8 cellular contexts compared by ENCODE assay signal in genomic region chr2:171523339-171523931, GRCh38. TPM values are rescaled to one million over a fixed set of nuclear protein-coding genes. Genes with fewer than 3 reads are reported as not detected.
DNase-seq lines count a peak whose midpoint lies in the region; ATAC-seq and TF ChIP-seq lines count a peak whose summit lies in the region.

No MANE protein-coding gene starts in this region.

- no peaks in the 10 kb centered on the region for H3K27me3 ChIP-seq in neutrophil

- no peak for TF ChIP-seq CTCF in neutrophil (IDR thresholded peaks at IDR 0.05)

- peak overlapping the region; percentile 87 for H3K27ac ChIP-seq in neutrophil

- H3K4me1 ChIP-seq in neutrophil (ENCODE audit: control insufficient read depth in 1 of 2, insufficient read depth in 1 of 2, low read depth in 1 of 2, low read length in 1 of 2): peaks cover 16 to 19% of the 10 kb centered on the region in 2 experiments

- DNase-seq in activated CD4-positive, CD25-positive, alpha-beta regulatory T cell treated with anti-CD3 and anti-CD28 coated beads, Interleukin-2, amount 50 U/mL, for 72 hours: peak; percentile 32
- DNase-seq in activated CD4-positive, CD25-positive, alpha-beta regulatory T cell (lab: John Stamatoyannopoulos, UW): no peak
- DNase-seq in NCI-H748 (lab: John Stamatoyannopoulos, UW; ENCODE audit: unreplicated experiment): peak; percentile 71
- peak; percentile 79 for DNase-seq in amniotic epithelial cell (ENCODE audit: low read depth)
- DNase-seq in cardiac septum (ENCODE audit: low spot score): peak; percentile 91
- no peak for DNase-seq in NCI-H187 treated with DMSO at 0.1 percent for 48 hours (lab: John Stamatoyannopoulos, UW)

- H3K9me3 ChIP-seq in neutrophil: no peaks in the 10 kb centered on the region

- peak overlapping the region; percentile 67 to 87 for H3K4me3 ChIP-seq in neutrophil (ENCODE audit: low read depth in 1 of 2, low read length in 1 of 2)

- peak; percentile 45 for ATAC-seq in HG02759 (IDR thresholded peaks at IDR 0.05; ENCODE audit: unreplicated experiment)

- no peaks in the 10 kb centered on the region for H3K36me3 ChIP-seq in neutrophil

- intact Hi-C loops in cardiac septum (cut with DNase I): loop anchor here (2.0 kb wide), 1 partner anchor 89 kb away; the partner anchor contains the start of gene DCAF17

RNA-seq across cellular contexts. Expression of gene CYBRD1, which starts 1.2 kb away (rescaled TPM):
- 39.7 TPM for total RNA-seq in cardiac septum

Comparison
In these comparisons a context has a peak if more than half of its experiments do, and no peak if none do; other contexts are left out.
1. DNase-seq: peak in activated CD4-positive, CD25-positive, alpha-beta regulatory T cell treated with anti-CD3 and anti-CD28 coated beads, Interleukin-2, amount 50 U/mL, for 72 hours (single experiment), NCI-H748 (single experiment), amniotic epithelial cell (single experiment) and cardiac septum (single experiment); none in activated CD4-positive, CD25-positive, alpha-beta regulatory T cell (0 of 4) and NCI-H187 treated with DMSO at 0.1 percent for 48 hours (single experiment).